ENCODE assay signal across 8 cellular contexts in the genomic region with DNA sequence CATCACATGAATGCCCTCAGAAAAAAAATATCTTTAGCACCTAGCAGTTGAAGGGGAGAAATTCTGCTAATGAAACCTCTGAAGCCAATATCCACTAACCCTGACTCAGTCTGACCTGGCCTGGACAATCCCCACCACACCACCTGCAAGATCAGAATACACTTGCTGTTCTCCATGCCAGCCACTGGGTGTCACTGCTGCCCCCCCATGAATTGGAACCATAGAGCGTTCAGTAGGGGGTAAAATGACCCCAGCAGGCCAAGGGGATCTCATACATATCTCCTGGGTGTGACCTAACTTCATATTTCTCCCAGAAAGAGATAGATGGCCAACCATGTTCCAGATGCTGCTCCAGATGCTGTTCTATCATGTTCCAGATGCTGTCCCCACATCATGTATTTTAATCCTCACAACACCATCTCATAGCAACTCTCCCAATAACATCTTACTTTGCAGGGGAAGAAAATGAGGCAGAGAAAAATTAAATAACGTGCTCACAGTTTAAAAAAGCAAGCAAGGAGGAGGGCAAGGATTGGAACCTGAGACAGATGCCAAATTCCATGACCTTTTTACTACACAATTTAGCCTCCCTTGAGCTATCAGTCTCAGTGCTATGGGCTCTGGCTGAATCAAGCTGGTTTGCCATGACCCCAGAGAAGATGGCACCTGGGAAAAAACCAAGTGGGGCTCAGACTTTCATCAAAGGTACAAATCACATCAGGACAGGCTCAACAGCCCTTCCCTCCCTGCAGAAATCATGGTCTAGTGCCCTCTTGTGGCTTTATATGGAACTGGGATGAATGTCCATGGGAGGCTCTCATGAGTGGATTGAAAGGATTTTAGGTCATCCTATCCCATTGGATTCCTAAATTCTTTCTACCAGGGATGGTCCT. TPM values are rescaled to one million over a fixed set of nuclear protein-coding genes. Genes with fewer than 3 reads are reported as not detected.
DNase-seq lines count a peak whose midpoint lies in the region; FAIRE-seq and TF ChIP-seq lines count a peak whose summit lies in the region.

No MANE protein-coding gene starts in this region.

- H3K9me3 ChIP-seq in BE2C = no peaks in the 10 kb centered on the region

- FAIRE-seq in GM12892 (lab: Jason Lieb, UNC) (peak; percentile 46), HTR-8/SVneo (lab: Jason Lieb, UNC) (peak; percentile 16)

- no peaks in the 10 kb centered on the region for H3K36me3 Mint-ChIP-seq in activated CD4-positive, alpha-beta T cell treated with anti-CD3 and anti-CD28 coated beads, Interleukin-2, amount 10 ng/mL, durations not matched to agents 24 days and 14 days (ENCODE audit: low read depth)
- no peaks in the 10 kb centered on the region for H3K36me3 Mint-ChIP-seq in activated T-helper 2 cell treated with anti-CD3 and anti-CD28 coated beads, Interferon-gamma antibody, Interleukin-2, Interleukin-4, amounts not matched to agents 10 μg/mL and 5 μg/mL and 100 μg/mL, durations not matched to agents 14 hours and 24 hours and 36 hours (ENCODE audit: low read depth)

- TF ChIP-seq CTCF in BE2C (IDR thresholded peaks at IDR 0.05; ENCODE audit: low read depth, low read length) = peak; percentile 94

- no peak overlapping the region for H3K4me3 Mint-ChIP-seq in activated CD4-positive, alpha-beta T cell treated with anti-CD3 and anti-CD28 coated beads, Interleukin-2, amount 10 ng/mL, durations not matched to agents 24 days and 14 days
- no peak overlapping the region for H3K4me3 Mint-ChIP-seq in activated T-helper 2 cell treated with anti-CD3 and anti-CD28 coated beads, Interferon-gamma antibody, Interleukin-2, Interleukin-4, amounts not matched to agents 10 μg/mL and 5 μg/mL and 100 μg/mL, durations not matched to agents 14 hours and 24 hours and 36 hours (ENCODE audit: low read depth)

- intact Hi-C loops in activated CD4-positive, alpha-beta T cell treated with anti-CD3 and anti-CD28 coated beads, Interleukin-2, amount 10 ng/mL, durations not matched to agents 24 days and 14 days (cut with micrococcal nuclease) = loop anchor here (2.0 kb wide), 1 partner anchor 15 kb away; no protein-coding TSS in a partner anchor
- intact Hi-C loops in activated T-helper 2 cell treated with anti-CD3 and anti-CD28 coated beads, Interferon-gamma antibody, Interleukin-2, Interleukin-4, amounts not matched to agents 10 μg/mL and 5 μg/mL and 100 μg/mL, durations not matched to agents 14 hours and 24 hours and 36 hours (cut with micrococcal nuclease) = no loop called here

- no peak overlapping the region for H3K4me3 ChIP-seq in BE2C (ENCODE audit: low read depth, low read length)

- no peaks in the 10 kb centered on the region for H3K4me1 Mint-ChIP-seq in activated CD4-positive, alpha-beta T cell treated with anti-CD3 and anti-CD28 coated beads, Interleukin-2, amount 10 ng/mL, durations not matched to agents 24 days and 14 days
- H3K4me1 Mint-ChIP-seq in activated T-helper 2 cell treated with anti-CD3 and anti-CD28 coated beads, Interferon-gamma antibody, Interleukin-2, Interleukin-4, amounts not matched to agents 10 μg/mL and 5 μg/mL and 100 μg/mL, durations not matched to agents 14 hours and 24 hours and 36 hours (ENCODE audit: low read depth) = peaks cover 2% of the 10 kb centered on the region

- peaks cover 2% of the 10 kb centered on the region for H3K27me3 Mint-ChIP-seq in activated CD4-positive, alpha-beta T cell treated with anti-CD3 and anti-CD28 coated beads, Interleukin-2, amount 10 ng/mL, durations not matched to agents 24 days and 14 days
- H3K27me3 Mint-ChIP-seq in activated T-helper 2 cell treated with anti-CD3 and anti-CD28 coated beads, Interferon-gamma antibody, Interleukin-2, Interleukin-4, amounts not matched to agents 10 μg/mL and 5 μg/mL and 100 μg/mL, durations not matched to agents 14 hours and 24 hours and 36 hours (ENCODE audit: low read depth) = peaks cover 15% of the 10 kb centered on the region

- no peaks in the 10 kb centered on the region for H3K27me3 ChIP-seq in BE2C

- no peak overlapping the region for H3K27ac Mint-ChIP-seq in activated CD4-positive, alpha-beta T cell treated with anti-CD3 and anti-CD28 coated beads, Interleukin-2, amount 10 ng/mL, durations not matched to agents 24 days and 14 days
- H3K27ac Mint-ChIP-seq in activated T-helper 2 cell treated with anti-CD3 and anti-CD28 coated beads, Interferon-gamma antibody, Interleukin-2, Interleukin-4, amounts not matched to agents 10 μg/mL and 5 μg/mL and 100 μg/mL, durations not matched to agents 14 hours and 24 hours and 36 hours = no peak overlapping the region

- peaks cover 9% of the 10 kb centered on the region for H3K4me1 ChIP-seq in BE2C

- H3K36me3 ChIP-seq in BE2C = no peaks in the 10 kb centered on the region

- H3K9me3 Mint-ChIP-seq in activated CD4-positive, alpha-beta T cell treated with anti-CD3 and anti-CD28 coated beads, Interleukin-2, amount 10 ng/mL, durations not matched to agents 24 days and 14 days = no peaks in the 10 kb centered on the region
- H3K9me3 Mint-ChIP-seq in activated T-helper 2 cell treated with anti-CD3 and anti-CD28 coated beads, Interferon-gamma antibody, Interleukin-2, Interleukin-4, amounts not matched to agents 10 μg/mL and 5 μg/mL and 100 μg/mL, durations not matched to agents 14 hours and 24 hours and 36 hours = no peaks in the 10 kb centered on the region

- peak; percentile 56 for DNase-seq in BE2C
- DNase-seq in GM12892 (ENCODE audit: insufficient read length) = no peak
- peak; percentile 29 for DNase-seq in HTR-8/SVneo (ENCODE audit: insufficient read length, low spot score)
- peak; percentile 74 for DNase-seq in activated CD4-positive, alpha-beta T cell treated with anti-CD3 and anti-CD28 coated beads, Interleukin-2, amount 10 ng/mL, durations not matched to agents 24 days and 14 days
- peak; percentile 67 for DNase-seq in islet precursor cell
- no peak for DNase-seq in activated T-helper 2 cell treated with anti-CD3 and anti-CD28 coated beads, Interferon-gamma antibody, Interleukin-2, Interleukin-4, amounts not matched to agents 10 μg/mL and 5 μg/mL and 100 μg/mL, durations not matched to agents 14 hours and 24 hours and 36 hours (ENCODE audit: low spot score)
- no peak for DNase-seq in GOT3 (lab: John Stamatoyannopoulos, UW)
- DNase-seq in activated gamma-delta T cell (lab: John Stamatoyannopoulos, UW) = no peak

- no peak for TF ChIP-seq POLR2A in GM12892 (IDR thresholded peaks at IDR 0.05; ENCODE audit: low read depth, low read length)

RNA-seq across cellular contexts. Expression of gene NTRK3, which starts 12.4 kb away (rescaled TPM):
- polyA plus RNA-seq in BE2C (2012; ENCODE audit: insufficient read depth, insufficient read length, low read depth) = 2.6 TPM
- not detected for polyA plus RNA-seq in GM12892 (2012; ENCODE audit: missing spikeins)
- 0.37 and 1.6 TPM in 2 replicates for total RNA-seq in activated CD4-positive, alpha-beta T cell treated with anti-CD3 and anti-CD28 coated beads, Interleukin-2, amount 10 ng/mL, durations not matched to agents 24 days and 14 days
- 0.51 and 0.73 TPM in 2 replicates for total RNA-seq in activated T-helper 2 cell treated with anti-CD3 and anti-CD28 coated beads, Interferon-gamma antibody, Interleukin-2, Interleukin-4, amounts not matched to agents 10 μg/mL and 5 μg/mL and 100 μg/mL, durations not matched to agents 14 hours and 24 hours and 36 hours

Comparison
In these comparisons a context has a peak if more than half of its experiments do, and no peak if none do; other contexts are left out.
1. DNase-seq: peak in BE2C (single experiment), HTR-8/SVneo (single experiment), activated CD4-positive, alpha-beta T cell treated with anti-CD3 and anti-CD28 coated beads, Interleukin-2, amount 10 ng/mL, durations not matched to agents 24 days and 14 days (single experiment) and islet precursor cell (single experiment); none in GM12892 (single experiment), activated T-helper 2 cell treated with anti-CD3 and anti-CD28 coated beads, Interferon-gamma antibody, Interleukin-2, Interleukin-4, amounts not matched to agents 10 μg/mL and 5 μg/mL and 100 μg/mL, durations not matched to agents 14 hours and 24 hours and 36 hours (single experiment), GOT3 (single experiment) and activated gamma-delta T cell (single experiment).